Comparison of ENCODE assay signal across 16 cellular contexts in the genomic region with DNA sequence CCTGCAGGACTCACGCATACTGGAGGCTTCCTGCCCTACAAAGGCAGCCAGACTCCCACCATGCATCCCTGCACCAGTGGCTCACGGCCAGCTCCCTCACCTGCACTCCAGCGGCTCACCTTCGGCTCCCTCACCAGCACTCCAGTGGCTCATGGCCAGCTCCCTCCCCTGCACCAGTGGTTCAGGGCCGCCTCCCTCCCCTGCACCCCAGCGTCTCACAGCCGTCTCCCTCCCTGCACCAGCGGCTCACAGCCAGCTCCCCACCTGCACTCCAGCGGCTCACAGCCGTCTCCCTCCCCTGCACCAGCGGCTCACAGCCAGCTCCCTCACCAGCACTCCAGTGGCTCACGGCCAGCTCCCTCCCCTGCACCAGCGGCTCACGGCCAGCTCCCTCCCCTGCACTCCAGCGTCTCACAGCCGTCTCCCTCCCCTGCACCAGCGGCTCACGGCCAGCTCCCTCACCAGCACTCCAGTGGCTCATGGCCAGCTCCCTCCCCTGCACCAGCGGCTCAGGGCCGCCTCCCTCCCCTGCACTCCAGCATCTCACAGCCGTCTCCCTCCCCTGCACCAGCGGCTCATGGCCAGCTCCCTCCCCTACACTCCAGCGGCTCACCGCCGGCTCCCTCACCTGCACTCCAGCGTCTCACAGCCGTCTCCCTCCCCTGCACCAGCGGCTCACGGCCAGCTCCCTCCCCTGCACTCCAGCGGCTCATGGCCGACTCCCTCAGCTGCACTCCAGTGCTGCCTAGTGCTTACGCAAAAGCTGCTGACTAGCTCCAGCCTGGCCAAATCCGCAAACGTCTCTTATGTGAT.
DNase-seq lines count a peak whose midpoint lies in the region; ATAC-seq and TF ChIP-seq lines count a peak whose summit lies in the region.
"Had no signal": no experiment of that assay in that cellular context is flagged by ENCODE, and none has a peak within 500 bp of the region (broad histone marks: within the 10 kb centered on the region; RNA-seq: fewer than 3 reads in every experiment).

No MANE protein-coding gene starts in this region.

- H3K27ac ChIP-seq in HUES6 (ENCODE audit: low read depth, low read length) (no peak overlapping the region), VCaP (peak overlapping the region; percentile 65), body of pancreas (no peak overlapping the region)
- H3K27ac ChIP-seq: Peyer's patch had no signal

- 0 out of 2 replicates have a peak, but pooled peaks cover 8% of the 10 kb centered on the region for H3K27me3 ChIP-seq in HUES6 (ENCODE audit: control insufficient read depth, insufficient read depth, low read length)
- H3K27me3 ChIP-seq in body of pancreas = no peaks in the 10 kb centered on the region
- H3K27me3 ChIP-seq: Peyer's patch had no signal

- H3K9me3 ChIP-seq in HUES6 (ENCODE audit: control insufficient read depth, insufficient read depth, low read depth, low read length) (peaks cover 36% of the 10 kb centered on the region), body of pancreas (no peaks in the 10 kb centered on the region)
- H3K9me3 ChIP-seq: Peyer's patch had no signal

- no peaks in the 10 kb centered on the region for H3K4me1 ChIP-seq in HUES6 (ENCODE audit: control insufficient read depth, insufficient read depth, low read length)
- H3K4me1 ChIP-seq in body of pancreas = no peaks in the 10 kb centered on the region
- H3K4me1 ChIP-seq: Peyer's patch had no signal

- H3K9ac ChIP-seq in HUES6 (ENCODE audit: low read length) = no peak overlapping the region

- ATAC-seq in body of pancreas = no peak
- ATAC-seq: activated naive CD4-positive, alpha-beta T cell treated with anti-CD3 and anti-CD28 coated beads, Interleukin-2, amount 50 U/mL, for 72 hours; sciatic nerve had no signal

- 57 to 70% methylated on average over 34 of the region's 34 CpGs for WGBS in body of pancreas, 2 donors

- DNase-seq in NCI-H345 (lab: John Stamatoyannopoulos, UW) = peak; percentile 37
- no peak for DNase-seq in NCI-H345 treated with DMSO at 0.1 percent for 48 hours (lab: John Stamatoyannopoulos, UW; ENCODE audit: unreplicated experiment)
- peak; percentile 81 for DNase-seq in mesenteric fat pad (ENCODE audit: low spot score)
- DNase-seq in AML-193 (lab: John Stamatoyannopoulos, UW) = no peak
- DNase-seq in stimulated activated CD4-positive, alpha-beta T cell treated with anti-CD3 and anti-CD28 coated beads, Interleukin-4, amount 100 ng/mL, for 1 hour = no peak
- DNase-seq in body of pancreas = no peak
- DNase-seq: activated B cell treated with CpG ODN at 0.5 μM for 24 hours, foreskin melanocyte, islet precursor cell, KBM-7, NCI-H1930 had no signal

- TF ChIP-seq POLR2A in body of pancreas (IDR thresholded peaks at IDR 0.05) = no peak

- H3K4me3 ChIP-seq in HUES6 (ENCODE audit: low read depth, low read length) (peak overlapping the region; percentile 34; the same call in 1 of the 2 replicates), body of pancreas (no peak overlapping the region)
- H3K4me3 ChIP-seq: Peyer's patch had no signal

- H3K36me3 ChIP-seq in HUES6 (ENCODE audit: control insufficient read depth, insufficient read depth, low read length) (no peaks in the 10 kb centered on the region), body of pancreas (replicated peaks in 1 of 2; ENCODE audit: insufficient read depth in 1 of 2, low read depth in 2 of 2) (no peaks in the 10 kb centered on the region)
- H3K36me3 ChIP-seq: Peyer's patch had no signal

- TF ChIP-seq CTCF in VCaP (conservative IDR thresholded peaks at IDR 0.05) (no peak), body of pancreas (IDR thresholded peaks at IDR 0.05) (no peak)

- intact Hi-C loops in body of pancreas (cut with DNase I) = no loop called here

Comparison
In these comparisons a context has a peak if more than half of its experiments do, and no peak if none do; other contexts are left out.
1. DNase-seq: peak in NCI-H345 (single experiment) and mesenteric fat pad (single experiment); none in NCI-H345 treated with DMSO at 0.1 percent for 48 hours (single experiment), AML-193 (0 of 2), stimulated activated CD4-positive, alpha-beta T cell treated with anti-CD3 and anti-CD28 coated beads, Interleukin-4, amount 100 ng/mL, for 1 hour (single experiment) and body of pancreas (0 of 4).